ENCODE assay signal across 18 cellular contexts in the genomic region with DNA sequence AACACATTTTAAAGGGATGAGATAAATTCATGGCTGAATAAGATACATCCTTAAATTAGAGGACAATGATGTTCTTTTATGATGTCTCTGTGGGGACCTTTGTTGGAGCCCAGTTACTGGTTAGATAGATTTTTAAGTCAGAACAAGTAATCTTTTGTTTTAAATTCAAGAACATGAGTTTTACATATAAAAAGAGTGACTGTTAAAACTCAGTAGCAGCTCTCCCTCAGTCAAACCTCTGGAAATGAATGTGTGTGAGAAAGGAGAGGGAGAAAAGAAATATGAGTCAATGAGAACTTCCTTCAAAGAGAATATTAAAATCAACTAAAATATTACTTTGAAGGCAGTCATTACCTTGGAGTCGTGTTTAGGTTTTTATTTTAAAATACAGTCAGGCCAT.
DNase-seq lines count a peak whose midpoint lies in the region; ATAC-seq, FAIRE-seq and TF ChIP-seq lines count a peak whose summit lies in the region.
"Had no signal": no experiment of that assay in that cellular context is flagged by ENCODE, and none has a peak within 500 bp of the region (broad histone marks: within the 10 kb centered on the region; RNA-seq: fewer than 3 reads in every experiment).

No MANE protein-coding gene starts in this region.

- H4K20me1 ChIP-seq in endothelial cell of umbilical vein (replicated peaks; ENCODE audit: control insufficient read depth, extremely low read depth, insufficient read depth, low read length): no peaks in the 10 kb centered on the region

- H3K9me3 ChIP-seq in RWPE2 (ENCODE audit: severe bottlenecking) (no peaks in the 10 kb centered on the region), endothelial cell of umbilical vein (replicated peaks; ENCODE audit: control insufficient read depth, insufficient read depth, low read length) (no peaks in the 10 kb centered on the region), mesodermal cell (ENCODE audit: control insufficient read depth, low read length) (no peaks in the 10 kb centered on the region)
- H3K9me3 ChIP-seq: right atrium auricular region had no signal

- H3K27ac ChIP-seq in RWPE2 (ENCODE audit: poor library complexity, severe bottlenecking): peak overlapping the region; percentile 99
- H3K27ac ChIP-seq in endothelial cell of umbilical vein (ENCODE audit: insufficient read depth, low read depth, low read length): peak overlapping the region; percentile 86
- H3K27ac ChIP-seq in mesodermal cell (ENCODE audit: low read depth, low read length, severe bottlenecking): peak overlapping the region; percentile 97
- H3K27ac ChIP-seq: KMS-11, right atrium auricular region had no signal

- TF ChIP-seq POLR2A in endothelial cell of umbilical vein (IDR thresholded peaks at IDR 0.05; ENCODE audit: low read depth, low read length): no peak

- intact Hi-C loops in endothelial cell of umbilical vein (cut with micrococcal nuclease): loop anchor here (5.0 kb wide), 1 partner anchor 402 kb away; the partner anchor contains the start of gene ADM

- CTCF ChIA-PET in endothelial cell of umbilical vein (lab: Charles Lee): interaction anchor here (0.9 to 1.9 kb wide), 5 partner anchors 43 to 500 kb away, joined by 3 to 5 read pairs (median 4); no protein-coding TSS in a partner anchor

- H3K36me3 ChIP-seq in RWPE2 (ENCODE audit: low read depth): no peaks in the 10 kb centered on the region
- no peaks in the 10 kb centered on the region for H3K36me3 ChIP-seq in endothelial cell of umbilical vein (ENCODE audit: control insufficient read depth in 2 of 2, extremely low read depth in 1 of 2, insufficient read depth in 2 of 2, low read length in 2 of 2)
- H3K36me3 ChIP-seq in mesodermal cell (ENCODE audit: control insufficient read depth, insufficient read depth, low read length): no peaks in the 10 kb centered on the region
- H3K36me3 ChIP-seq: right atrium auricular region had no signal

- peak overlapping the region; percentile 48 for H3K9ac ChIP-seq in endothelial cell of umbilical vein (replicated peaks; ENCODE audit: extremely low read depth, insufficient read depth, low read length)
- H3K9ac ChIP-seq: KMS-11 had no signal

- no CpG with 5 or more reads among the region's 1 CpG for WGBS in mesodermal cell (ENCODE audit: insufficient coverage in 2 of 2), 2 experiments

- H3K9me1 ChIP-seq in endothelial cell of umbilical vein (replicated peaks; ENCODE audit: control insufficient read depth, extremely low read depth, insufficient read depth, low read length): no peaks in the 10 kb centered on the region

- BruUV-seq in endothelial cell of umbilical vein (replicated peaks; lab: Mats Ljungman, UMichigan): TSS peak; percentile 84

- no peak for FAIRE-seq in endothelial cell of umbilical vein (lab: Jason Lieb, UNC)
- FAIRE-seq: RCC 7860 had no signal

- no peak overlapping the region for H2AFZ ChIP-seq in endothelial cell of umbilical vein (ENCODE audit: low read depth, low read length)

- H3K4me1 ChIP-seq in RWPE2 (ENCODE audit: insufficient read depth, poor library complexity, severe bottlenecking): peaks cover 39% of the 10 kb centered on the region
- peaks cover 30% of the 10 kb centered on the region for H3K4me1 ChIP-seq in endothelial cell of umbilical vein (ENCODE audit: control insufficient read depth, extremely low read depth, insufficient read depth, low read length)
- H3K4me1 ChIP-seq in mesodermal cell (ENCODE audit: control insufficient read depth, insufficient read depth, low read length, poor library complexity, severe bottlenecking): peaks cover 10% of the 10 kb centered on the region
- H3K4me1 ChIP-seq: right atrium auricular region had no signal

- dilution Hi-C loops in endothelial cell of umbilical vein (cut with MboI; ENCODE audit: extremely low pct_ligation_motif_present, low sequenced_read_pairs): no loop called here

- no peak for ATAC-seq in RWPE2 (ENCODE audit: low read depth)
- ATAC-seq in GM21723 (IDR thresholded peaks at IDR 0.05; ENCODE audit: unreplicated experiment): no peak
- ATAC-seq: natural killer cell treated with Interleukin-12 subunit alpha and Interleukin-12 subunit beta and Interleukin-15 and Interleukin-18, amount 100 ng/mL, for 72 hours had no signal

- no peaks in the 10 kb centered on the region for H3K79me2 ChIP-seq in endothelial cell of umbilical vein (ENCODE audit: control insufficient read depth, insufficient read depth, low read length)

- TF ChIP-seq CTCF in RWPE2 (IDR thresholded peaks at IDR 0.05; ENCODE audit: poor library complexity, severe bottlenecking) (no peak), endothelial cell of umbilical vein (IDR thresholded peaks at IDR 0.05; ENCODE audit: extremely low read depth in 1 of 2, insufficient read depth in 1 of 2, low read depth in 1 of 2, low read length in 2 of 2) (no peak)

- H3K4me3 ChIP-seq in RWPE2 (ENCODE audit: severe bottlenecking): no peak overlapping the region
- H3K4me3 ChIP-seq in endothelial cell of umbilical vein (replicated peaks in 1 of 3; ENCODE audit: insufficient read depth in 1 of 3, low read depth in 1 of 3, low read length in 3 of 3): peak overlapping the region in 1 of 3 experiments; percentile 6
- no peak overlapping the region for H3K4me3 ChIP-seq in mesodermal cell (ENCODE audit: extremely low read depth, insufficient read depth, low read length, poor library complexity, severe bottlenecking)
- H3K4me3 ChIP-seq: right atrium auricular region had no signal

- POLR2A ChIA-PET in endothelial cell of umbilical vein (lab: Charles Lee): interaction anchor here (0.9 kb wide), 1 partner anchor 399 kb away, joined by 3 read pairs; the partner anchor contains the start of gene ADM

- peak overlapping the region; percentile 20 for H3K4me2 ChIP-seq in endothelial cell of umbilical vein (ENCODE audit: insufficient read depth, low read length)
- H3K4me2 ChIP-seq: KMS-11 had no signal

- H3K27me3 ChIP-seq in RWPE2 (ENCODE audit: insufficient read depth, poor library complexity, severe bottlenecking) (no peaks in the 10 kb centered on the region), endothelial cell of umbilical vein (ENCODE audit: control insufficient read depth in 2 of 2, insufficient read depth in 2 of 2, low read length in 2 of 2) (no peaks in the 10 kb centered on the region)
- H3K27me3 ChIP-seq: right atrium auricular region had no signal

- DNase-seq in COLO829 (ENCODE audit: low spot score) (peak; percentile 75), RWPE2 (ENCODE audit: low spot score) (no peak), endothelial cell of umbilical vein (ENCODE audit: low read depth, low spot score) (no peak), retina (no peak), NCI-H2029 (lab: John Stamatoyannopoulos, UW) (no peak), iPS-NIHi7 (ENCODE audit: extremely low spot score) (no peak)
- DNase-seq: activated CD4-positive, alpha-beta T cell treated with anti-CD3 and anti-CD28 coated beads for 1 hour; activated T-cell treated with anti-CD3 and anti-CD28 coated beads, Interleukin-2, amount 50 U/mL, for 1 hour; erythroblast; NCI-H146; NCI-H446 treated with DMSO at 0.1 percent for 48 hours; stimulated activated CD4-positive, alpha-beta T cell treated with anti-CD3 and anti-CD28 coated beads, Interleukin-4, amount 100 ng/mL, for 1 hour had no signal

TF ChIP-seq in endothelial cell of umbilical vein, 7 proteins besides CTCF, POLR2A, EP300 and RAD21:
- TF ChIP-seq GATA2 (IDR thresholded peaks at IDR 0.05; ENCODE audit: insufficient read depth, insufficient read length, low read depth, low read length): no peak
- TF ChIP-seq, protein P1, sequence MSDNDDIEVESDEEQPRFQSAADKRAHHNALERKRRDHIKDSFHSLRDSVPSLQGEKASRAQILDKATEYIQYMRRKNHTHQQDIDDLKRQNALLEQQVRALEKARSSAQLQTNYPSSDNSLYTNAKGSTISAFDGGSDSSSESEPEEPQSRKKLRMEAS (IDR thresholded peaks at IDR 0.05; ENCODE audit: insufficient read depth, insufficient read length): no peak
